In genomic region chr20:17995967-17996819, GRCh38 we compare ENCODE assay signal across 8 cellular contexts. TPM values are rescaled to one million over a fixed set of nuclear protein-coding genes. Genes with fewer than 3 reads are reported as not detected.
DNase-seq lines count a peak whose midpoint lies in the region; ATAC-seq, FAIRE-seq and TF ChIP-seq lines count a peak whose summit lies in the region.

No MANE protein-coding gene starts in this region.

- H3K4me1 Mint-ChIP-seq in natural killer cell treated with Interleukin-12 subunit alpha and Interleukin-12 subunit beta and Interleukin-15 and Interleukin-18, amount 100 ng/mL, for 72 hours (ENCODE audit: low read depth in 2 of 2), result peaks cover 11 to 23% of the 10 kb centered on the region in 2 donors

- TF ChIP-seq CTCF in esophagus muscularis mucosa (IDR thresholded peaks at IDR 0.05), result peak in 2 of 3 experiments; percentile 92 to 97

- no peaks in the 10 kb centered on the region for H3K36me3 ChIP-seq in esophagus muscularis mucosa

- no peak for TF ChIP-seq POLR2A in H54 (IDR thresholded peaks at IDR 0.05; ENCODE audit: low read depth, low read length)
- no peak for TF ChIP-seq POLR2A in esophagus muscularis mucosa (IDR thresholded peaks at IDR 0.05; ENCODE audit: low read depth)

- H3K27ac ChIP-seq in esophagus muscularis mucosa (replicated peaks in 1 of 4), result no peak overlapping the region

- no peaks in the 10 kb centered on the region for H3K36me3 Mint-ChIP-seq in natural killer cell treated with Interleukin-12 subunit alpha and Interleukin-12 subunit beta and Interleukin-15 and Interleukin-18, amount 100 ng/mL, for 72 hours

- H3K4me3 ChIP-seq in esophagus muscularis mucosa, result no peak overlapping the region

- no peak overlapping the region for H3K27ac Mint-ChIP-seq in natural killer cell treated with Interleukin-12 subunit alpha and Interleukin-12 subunit beta and Interleukin-15 and Interleukin-18, amount 100 ng/mL, for 72 hours

- intact Hi-C loops in esophagus muscularis mucosa (cut with DNase I), result loop anchor here (2.0 to 10.0 kb wide), 2 partner anchors 101 to 315 kb away; no protein-coding TSS in a partner anchor

- 25% methylated on average over 16 of the region's 16 CpGs for WGBS in esophagus muscularis mucosa

- DNase-seq in D341Med (ENCODE audit: low spot score) (peak; percentile 69), H54 (ENCODE audit: insufficient read length, low spot score) (peak; percentile 33), NCI-H2196 (lab: John Stamatoyannopoulos, UW; ENCODE audit: unreplicated experiment) (peak; percentile 74), esophagus muscularis mucosa (ENCODE audit: extremely low spot score) (no peak), islet precursor cell (no peak), GM19238 (ENCODE audit: insufficient read length, low spot score) (no peak)
- peak; percentile 22 to 43 for DNase-seq in activated CD4-positive, alpha-beta T cell treated with anti-CD3 and anti-CD28 coated beads for 4 hours
- DNase-seq in natural killer cell treated with Interleukin-12 subunit alpha and Interleukin-12 subunit beta and Interleukin-15 and Interleukin-18, amount 100 ng/mL, for 72 hours (ENCODE audit: low spot score), result no peak

- peak; percentile 66 to 78 for ATAC-seq in natural killer cell treated with Interleukin-12 subunit alpha and Interleukin-12 subunit beta and Interleukin-15 and Interleukin-18, amount 100 ng/mL, for 72 hours

- no peak overlapping the region for H3K4me3 Mint-ChIP-seq in natural killer cell treated with Interleukin-12 subunit alpha and Interleukin-12 subunit beta and Interleukin-15 and Interleukin-18, amount 100 ng/mL, for 72 hours

- no peaks in the 10 kb centered on the region for H3K27me3 ChIP-seq in esophagus muscularis mucosa

- no peak for TF ChIP-seq EP300 in esophagus muscularis mucosa (IDR thresholded peaks at IDR 0.05)

- no peaks in the 10 kb centered on the region for H3K9me3 ChIP-seq in esophagus muscularis mucosa

- peaks cover 0 to 16% (median 15%) of the 10 kb centered on the region in 4 donors for H3K4me1 ChIP-seq in esophagus muscularis mucosa

- FAIRE-seq in H54 (lab: Jason Lieb, UNC), result no peak

- no peaks in the 10 kb centered on the region for H3K9me3 Mint-ChIP-seq in natural killer cell treated with Interleukin-12 subunit alpha and Interleukin-12 subunit beta and Interleukin-15 and Interleukin-18, amount 100 ng/mL, for 72 hours

- H3K27me3 Mint-ChIP-seq in natural killer cell treated with Interleukin-12 subunit alpha and Interleukin-12 subunit beta and Interleukin-15 and Interleukin-18, amount 100 ng/mL, for 72 hours, result no peaks in the 10 kb centered on the region

RNA-seq across cellular contexts. Expression of gene MGME1, which starts 27.4 kb away (rescaled TPM):
- 1 to 10 TPM; 5.2 to 6.5 (median 6.0) TPM for total RNA-seq in esophagus muscularis mucosa
- total RNA-seq in natural killer cell treated with Interleukin-12 subunit alpha and Interleukin-12 subunit beta and Interleukin-15 and Interleukin-18, amount 100 ng/mL, for 72 hours, result 10 to 100 TPM; 20.2 to 30.3 TPM

RNA-seq across cellular contexts. Expression of gene SNX5, which starts 27.6 kb away (rescaled TPM):
- total RNA-seq in esophagus muscularis mucosa, result 10 to 100 TPM; 58.3 to 67.3 (median 63.9) TPM
- 100 to 1,000 TPM; 114 to 255 TPM for total RNA-seq in natural killer cell treated with Interleukin-12 subunit alpha and Interleukin-12 subunit beta and Interleukin-15 and Interleukin-18, amount 100 ng/mL, for 72 hours

Comparison
In these comparisons a context has a peak if more than half of its experiments do, and no peak if none do; other contexts are left out.
1. DNase-seq: peak in D341Med (single experiment), H54 (single experiment), NCI-H2196 (single experiment) and activated CD4-positive, alpha-beta T cell treated with anti-CD3 and anti-CD28 coated beads for 4 hours (2 of 2); none in esophagus muscularis mucosa (single experiment), natural killer cell treated with Interleukin-12 subunit alpha and Interleukin-12 subunit beta and Interleukin-15 and Interleukin-18, amount 100 ng/mL, for 72 hours (single experiment), islet precursor cell (single experiment) and GM19238 (single experiment).